Comparison of ENCODE assay signal across 18 cellular contexts in genomic region chr2:225164406-225165048, GRCh38.
DNase-seq lines count a peak whose midpoint lies in the region; ATAC-seq and TF ChIP-seq lines count a peak whose summit lies in the region.
"Had no signal": no experiment of that assay in that cellular context is flagged by ENCODE, and none has a peak within 500 bp of the region (broad histone marks: within the 10 kb centered on the region; RNA-seq: fewer than 3 reads in every experiment).

No MANE protein-coding gene starts in this region.

- peak overlapping the region; percentile 8; the same call in 1 of the 2 replicates for H4K5ac ChIP-seq in IMR-90 (ENCODE audit: low read depth, low read length)

- H3K27me3 ChIP-seq in IMR-90 (ENCODE audit: control insufficient read depth, insufficient read depth, low read length) (no peaks in the 10 kb centered on the region), adipocyte (replicated peaks; ENCODE audit: control insufficient read depth, insufficient read depth, low read length) (peaks cover 8% of the 10 kb centered on the region)
- H3K27me3 ChIP-seq: thyroid gland had no signal

- peak overlapping the region in 1 of 2 experiments; percentile 28; a peak in 1 of 4 replicates for H4K8ac ChIP-seq in IMR-90 (ENCODE audit: low read depth in 2 of 2, low read length in 2 of 2)

- no peak overlapping the region for H2AFZ ChIP-seq in IMR-90 (replicated peaks; ENCODE audit: low read length, poor library complexity)

- CTCF ChIA-PET in IMR-90 (lab: Yijun Ruan, JAX): interaction anchor here (0.9 kb wide), 1 partner anchor 494 kb away, joined by 3 read pairs; no protein-coding TSS in a partner anchor

- no peak overlapping the region for H2BK5ac ChIP-seq in IMR-90 (ENCODE audit: low read depth, low read length, poor library complexity, severe bottlenecking)

- no peaks in the 10 kb centered on the region for H4K20me1 ChIP-seq in IMR-90 (ENCODE audit: insufficient read depth, low read length)

- peak overlapping the region; percentile 61; the same call in 1 of the 2 replicates for H2BK120ac ChIP-seq in IMR-90 (ENCODE audit: low read depth, low read length)

- H3K9ac ChIP-seq in IMR-90 (ENCODE audit: low read depth, low read length) (no peak overlapping the region), adipocyte (ENCODE audit: low read length) (no peak overlapping the region)

- TF ChIP-seq POLR2A in IMR-90 (IDR thresholded peaks at IDR 0.05; ENCODE audit: low read depth, low read length): no peak

- no peak for TF ChIP-seq RAD21 in IMR-90 (IDR thresholded peaks at IDR 0.05; ENCODE audit: low read length)

- TF ChIP-seq CTCF in IMR-90 (conservative IDR thresholded peaks at IDR 0.05; ENCODE audit: low read depth, low read length): no peak
- TF ChIP-seq CTCF in coronary artery (IDR thresholded peaks at IDR 0.05): no peak

- POLR2A ChIA-PET in IMR-90 (lab: Charles Lee; ENCODE audit: unreplicated experiment): no interaction called here

- H3K14ac ChIP-seq in IMR-90 (replicated peaks; ENCODE audit: low read depth, low read length): no peak overlapping the region

- in situ Hi-C loops in IMR-90 (cut with MboI; ENCODE audit: low sequenced_read_pairs): no loop called here

- ATAC-seq in IMR-90 (ENCODE audit: low read depth): peak; percentile 27
- ATAC-seq: T-helper 17 cell, WTC11 had no signal

- no peaks in the 10 kb centered on the region; the same call in 1 of the 2 replicates for H3K9me1 ChIP-seq in IMR-90 (ENCODE audit: insufficient read depth, low read length)

- BruUV-seq in IMR-90 (replicated peaks; lab: Mats Ljungman, UMichigan): no TSS peak

- H3K4me3 ChIP-seq in IMR-90 (ENCODE audit: insufficient read depth, low read depth, low read length): no peak overlapping the region
- peak overlapping the region; percentile 46 for H3K4me3 ChIP-seq in adipocyte (ENCODE audit: low read length)
- no peak overlapping the region for H3K4me3 ChIP-seq in coronary artery
- H3K4me3 ChIP-seq: thyroid gland had no signal

- H3K4ac ChIP-seq in IMR-90 (ENCODE audit: low read depth, low read length): 0 out of 2 replicates have a peak overlapping the region, but pooled peaks have one; percentile 47

- H3K4me2 ChIP-seq in IMR-90 (ENCODE audit: low read depth, low read length): peak overlapping the region; percentile 51; the same call in 1 of the 2 replicates

- H3K56ac ChIP-seq in IMR-90 (ENCODE audit: extremely low read depth, insufficient read depth, low read length): no peak overlapping the region

- H3K4me1 ChIP-seq in IMR-90 (ENCODE audit: control insufficient read depth, insufficient read depth, low read length) (peaks cover 5% of the 10 kb centered on the region), adipocyte (ENCODE audit: control insufficient read depth, insufficient read depth, low read length) (peaks cover 12% of the 10 kb centered on the region)
- H3K4me1 ChIP-seq: thyroid gland had no signal

- H4K91ac ChIP-seq in IMR-90 (ENCODE audit: insufficient read depth, low read depth, low read length): no peak overlapping the region; the same call in 1 of the 2 replicates

- 84% methylated on average over 7 of the region's 10 CpGs; no CpG with 5 or more reads in 1 of the 2 experiments for WGBS in IMR-90 (ENCODE audit: extremely low coverage in 2 of 2, insufficient read length in 1 of 2), 2 experiments

- intact Hi-C loops in IMR-90 (cut with micrococcal nuclease): no loop called here

- H3K9me3 ChIP-seq in IMR-90 (ENCODE audit: control insufficient read depth, insufficient read depth, low read length) (no peaks in the 10 kb centered on the region), adipocyte (ENCODE audit: control insufficient read depth, low read length) (no peaks in the 10 kb centered on the region)
- H3K9me3 ChIP-seq: thyroid gland had no signal

- H3K36me3 ChIP-seq in IMR-90 (ENCODE audit: control insufficient read depth, insufficient read depth, low read length) (no peaks in the 10 kb centered on the region), adipocyte (ENCODE audit: control insufficient read depth, insufficient read depth, low read length, severe bottlenecking) (no peaks in the 10 kb centered on the region)
- H3K36me3 ChIP-seq: thyroid gland had no signal

- H2BK20ac ChIP-seq in IMR-90 (ENCODE audit: low read depth, low read length): peak overlapping the region; percentile 49

- peak overlapping the region; percentile 37; the same call in 1 of the 2 replicates for H2AK5ac ChIP-seq in IMR-90 (ENCODE audit: low read depth, low read length)

- DNase-seq in AG08395 (ENCODE audit: low spot score): peak; percentile 4
- no peak for DNase-seq in IMR-90
- peak; percentile 0 for DNase-seq in adipocyte (ENCODE audit: low read depth)
- DNase-seq in left kidney (ENCODE audit: low read depth, low spot score): peak; percentile 10
- DNase-seq in H4 (ENCODE audit: low spot score): no peak
- no peak for DNase-seq in NK-92 treated with Interleukin-12 subunit alpha and Interleukin-12 subunit beta, amount 100 ng/mL, for 24 hours (lab: John Stamatoyannopoulos, UW)
- DNase-seq in coronary artery (ENCODE audit: low spot score): no peak
- no peak for DNase-seq in stimulated activated naive CD4-positive, alpha-beta T cell (lab: John Stamatoyannopoulos, UW)
- DNase-seq: activated CD8-positive, alpha-beta memory T cell treated with anti-CD3 and anti-CD28 coated beads for 24 hours; activated naive CD8-positive, alpha-beta T cell treated with anti-CD3 and anti-CD28 coated beads for 36 hours; cortex of kidney; DMS79; foreskin melanocyte; NCI-H187; NCI-H526 treated with DMSO at 0.1 percent for 48 hours; T-helper 17 cell; thyroid gland had no signal

- no peaks in the 10 kb centered on the region for H3K79me1 ChIP-seq in IMR-90 (ENCODE audit: low read depth in 1 of 2, low read length in 2 of 2)

- no peak overlapping the region for H2AK9ac ChIP-seq in IMR-90 (replicated peaks; ENCODE audit: low read depth, low read length, poor library complexity)

- no peak overlapping the region for H3K18ac ChIP-seq in IMR-90 (ENCODE audit: low read depth, low read length)

- no peak overlapping the region; the same call in 1 of the 2 replicates for H3K23ac ChIP-seq in IMR-90 (ENCODE audit: low read depth, low read length)

- dilution Hi-C loops in IMR-90 (cut with HindIII; ENCODE audit: low sequenced_read_pairs, unreplicated experiment): no loop called here

- H2BK15ac ChIP-seq in IMR-90 (ENCODE audit: low read depth, low read length): peak overlapping the region; percentile 24; the same call in 1 of the 3 replicates

- H3K27ac ChIP-seq in IMR-90 (ENCODE audit: insufficient read depth, low read length): no peak overlapping the region
- H3K27ac ChIP-seq in coronary artery: no peak overlapping the region
- H3K27ac ChIP-seq: thyroid gland had no signal

TF ChIP-seq in IMR-90, 13 proteins besides CTCF, POLR2A, EP300 and RAD21:
- no peak for TF ChIP-seq RFX5 (IDR thresholded peaks at IDR 0.05; ENCODE audit: low read depth, low read length)
- TF ChIP-seq RCOR1 (IDR thresholded peaks at IDR 0.05; ENCODE audit: insufficient replicate concordance, low read length): no peak

Comparison
In these comparisons a context has a peak if more than half of its experiments do, and no peak if none do; other contexts are left out.
1. DNase-seq: peak in AG08395 (single experiment), adipocyte (single experiment) and left kidney (single experiment); none in IMR-90 (single experiment), H4 (single experiment), NK-92 treated with Interleukin-12 subunit alpha and Interleukin-12 subunit beta, amount 100 ng/mL, for 24 hours (single experiment), coronary artery (single experiment) and stimulated activated naive CD4-positive, alpha-beta T cell (0 of 6).